8 cellular contexts compared by ENCODE assay signal in the genomic region with DNA sequence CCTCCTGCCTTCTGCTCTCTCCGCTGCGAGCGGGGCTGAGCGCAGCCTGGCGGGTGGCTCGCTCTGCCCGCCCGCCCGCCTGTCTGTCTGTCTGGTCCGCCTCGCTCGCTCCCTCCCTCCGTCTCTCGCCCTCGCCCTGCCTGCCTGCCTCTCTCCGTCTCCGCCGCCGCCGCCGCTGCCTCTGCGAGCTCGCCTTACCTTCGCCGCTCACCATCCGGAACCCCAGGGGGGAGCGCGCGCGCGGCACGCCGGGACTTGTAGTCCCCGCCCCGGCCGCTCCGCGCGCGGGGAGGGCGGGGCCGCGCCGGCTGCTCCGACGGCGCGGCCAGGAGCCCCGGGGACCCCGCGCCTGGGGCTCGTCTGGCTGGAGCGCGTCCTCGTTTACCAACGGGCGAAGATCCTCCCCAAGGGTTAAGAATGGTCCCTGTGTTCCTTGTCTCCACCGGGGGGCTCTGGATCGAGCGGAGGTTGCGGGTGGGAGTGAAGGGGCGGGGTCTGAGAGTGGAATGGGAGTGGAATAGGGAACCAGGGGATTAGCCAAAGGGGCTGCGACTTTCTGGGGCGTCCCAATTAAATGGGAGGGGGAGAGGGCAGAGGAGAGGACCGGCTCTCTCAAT. TPM values are rescaled to one million over a fixed set of nuclear protein-coding genes. Genes with fewer than 3 reads are reported as not detected.
A peak's percentile ranks its signal among the peaks of the same experiment; 100 is the strongest.
DNase-seq lines count a peak whose midpoint lies in the region; ATAC-seq and TF ChIP-seq lines count a peak whose summit lies in the region.

A gene with protein sequence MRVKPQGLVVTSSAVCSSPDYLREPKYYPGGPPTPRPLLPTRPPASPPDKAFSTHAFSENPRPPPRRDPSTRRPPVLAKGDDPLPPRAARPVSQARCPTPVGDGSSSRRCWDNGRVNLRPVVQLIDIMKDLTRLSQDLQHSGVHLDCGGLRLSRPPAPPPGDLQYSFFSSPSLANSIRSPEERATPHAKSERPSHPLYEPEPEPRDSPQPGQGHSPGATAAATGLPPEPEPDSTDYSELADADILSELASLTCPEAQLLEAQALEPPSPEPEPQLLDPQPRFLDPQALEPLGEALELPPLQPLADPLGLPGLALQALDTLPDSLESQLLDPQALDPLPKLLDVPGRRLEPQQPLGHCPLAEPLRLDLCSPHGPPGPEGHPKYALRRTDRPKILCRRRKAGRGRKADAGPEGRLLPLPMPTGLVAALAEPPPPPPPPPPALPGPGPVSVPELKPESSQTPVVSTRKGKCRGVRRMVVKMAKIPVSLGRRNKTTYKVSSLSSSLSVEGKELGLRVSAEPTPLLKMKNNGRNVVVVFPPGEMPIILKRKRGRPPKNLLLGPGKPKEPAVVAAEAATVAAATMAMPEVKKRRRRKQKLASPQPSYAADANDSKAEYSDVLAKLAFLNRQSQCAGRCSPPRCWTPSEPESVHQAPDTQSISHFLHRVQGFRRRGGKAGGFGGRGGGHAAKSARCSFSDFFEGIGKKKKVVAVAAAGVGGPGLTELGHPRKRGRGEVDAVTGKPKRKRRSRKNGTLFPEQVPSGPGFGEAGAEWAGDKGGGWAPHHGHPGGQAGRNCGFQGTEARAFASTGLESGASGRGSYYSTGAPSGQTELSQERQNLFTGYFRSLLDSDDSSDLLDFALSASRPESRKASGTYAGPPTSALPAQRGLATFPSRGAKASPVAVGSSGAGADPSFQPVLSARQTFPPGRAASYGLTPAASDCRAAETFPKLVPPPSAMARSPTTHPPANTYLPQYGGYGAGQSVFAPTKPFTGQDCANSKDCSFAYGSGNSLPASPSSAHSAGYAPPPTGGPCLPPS (N-terminal part only) (minus strand): TSS at position 183 of the 617 bp plus-strand sequence. CDS start 52,029 bp downstream, outside the sequence.

- no peaks in the 10 kb centered on the region for H3K9me3 ChIP-seq in colonic mucosa

- H3K36me3 Mint-ChIP-seq in activated CD4-positive, alpha-beta T cell treated with anti-CD3 and anti-CD28 coated beads, Interleukin-2, amount 10 ng/mL, durations not matched to agents 7 days and 5 days (ENCODE audit: low read depth) = no peaks in the 10 kb centered on the region

- no peak for TF ChIP-seq CTCF in colonic mucosa (IDR thresholded peaks at IDR 0.05)

- CTCF ChIA-PET in activated CD4-positive, alpha-beta T cell treated with anti-CD3 and anti-CD28 coated beads, Interleukin-2, amount 10 ng/mL, durations not matched to agents 7 days and 5 days (lab: Charles Lee) = interaction anchor here (0.8 to 6.4 kb wide), 12 partner anchors 9 to 304 kb away, joined by 3 to 89 read pairs (median 4); no protein-coding TSS in a partner anchor

- intact Hi-C loops in colonic mucosa (cut with DNase I) = loop anchor here (2.0 to 10.0 kb wide), 2 partner anchors 47 to 299 kb away; no protein-coding TSS in a partner anchor

- ATAC-seq in GM18505 (IDR thresholded peaks at IDR 0.05; ENCODE audit: unreplicated experiment) (peak; percentile 43), HG03354 (IDR thresholded peaks at IDR 0.05; ENCODE audit: poor library complexity, severe bottlenecking, unreplicated experiment) (peak; percentile 59), GM21360 (IDR thresholded peaks at IDR 0.05; ENCODE audit: unreplicated experiment) (no peak)

- peak; percentile 91 for DNase-seq in NCI-H748 (lab: John Stamatoyannopoulos, UW; ENCODE audit: unreplicated experiment)
- DNase-seq in activated CD4-positive, alpha-beta T cell treated with anti-CD3 and anti-CD28 coated beads, Interleukin-2, amount 10 ng/mL, durations not matched to agents 7 days and 5 days = peak; percentile 94
- peak; percentile 93 for DNase-seq in colonic mucosa
- DNase-seq in left kidney (ENCODE audit: low read depth, low spot score) = peak; percentile 97
- DNase-seq in stimulated activated CD4-positive, alpha-beta T cell treated with anti-CD3 and anti-CD28 coated beads, Interleukin-1b, Interleukin-23, amount 100 ng/mL, for 24 hours (ENCODE audit: low read depth in 4 of 4, low spot score in 1 of 4) = peak; percentile 66 to 86 (median 84)

- peak within 1 kb of the TSS; percentile 91 for H3K4me3 Mint-ChIP-seq in activated CD4-positive, alpha-beta T cell treated with anti-CD3 and anti-CD28 coated beads, Interleukin-2, amount 10 ng/mL, durations not matched to agents 7 days and 5 days

- peaks cover 5% of the 10 kb centered on the region for H3K27me3 Mint-ChIP-seq in activated CD4-positive, alpha-beta T cell treated with anti-CD3 and anti-CD28 coated beads, Interleukin-2, amount 10 ng/mL, durations not matched to agents 7 days and 5 days

- H3K27ac Mint-ChIP-seq in activated CD4-positive, alpha-beta T cell treated with anti-CD3 and anti-CD28 coated beads, Interleukin-2, amount 10 ng/mL, durations not matched to agents 7 days and 5 days = peak within 1 kb of the TSS; percentile 85

- H3K36me3 ChIP-seq in colonic mucosa = no peaks in the 10 kb centered on the region

- H3K4me3 ChIP-seq in colonic mucosa = peak within 1 kb of the TSS; percentile 95

- peaks cover 5% of the 10 kb centered on the region for H3K4me1 ChIP-seq in colonic mucosa

- no peaks in the 10 kb centered on the region for H3K9me3 Mint-ChIP-seq in activated CD4-positive, alpha-beta T cell treated with anti-CD3 and anti-CD28 coated beads, Interleukin-2, amount 10 ng/mL, durations not matched to agents 7 days and 5 days

- TF ChIP-seq POLR2A in GM18505 (IDR thresholded peaks at IDR 0.05; ENCODE audit: borderline replicate concordance, extremely low read depth, insufficient read depth, insufficient read length) = peak; percentile 72

- peaks cover 41% of the 10 kb centered on the region for H3K4me1 Mint-ChIP-seq in activated CD4-positive, alpha-beta T cell treated with anti-CD3 and anti-CD28 coated beads, Interleukin-2, amount 10 ng/mL, durations not matched to agents 7 days and 5 days

- POLR2A ChIA-PET in activated CD4-positive, alpha-beta T cell treated with anti-CD3 and anti-CD28 coated beads, Interleukin-2, amount 10 ng/mL, durations not matched to agents 7 days and 5 days (lab: Charles Lee) = interaction anchor here (0.6 to 0.7 kb wide), 2 partner anchors 78 to 281 kb away, joined by 4 read pairs; no protein-coding TSS in a partner anchor

- no peaks in the 10 kb centered on the region for H3K27me3 ChIP-seq in colonic mucosa

- peak within 1 kb of the TSS; percentile 86 to 88 for H3K9ac ChIP-seq in colonic mucosa (ENCODE audit: low read depth in 2 of 2, low read length in 2 of 2)

- H3K27ac ChIP-seq in colonic mucosa = peak within 1 kb of the TSS; percentile 84

RNA-seq across cellular contexts. Expression of the gene that starts here (rescaled TPM):
- total RNA-seq in activated CD4-positive, alpha-beta T cell treated with anti-CD3 and anti-CD28 coated beads, Interleukin-2, amount 10 ng/mL, durations not matched to agents 7 days and 5 days = 10 to 100 TPM; 15.3 to 19.3 TPM
- 10 to 100 TPM; 18.4 to 26.8 TPM for total RNA-seq in colonic mucosa
